In the genomic region with DNA sequence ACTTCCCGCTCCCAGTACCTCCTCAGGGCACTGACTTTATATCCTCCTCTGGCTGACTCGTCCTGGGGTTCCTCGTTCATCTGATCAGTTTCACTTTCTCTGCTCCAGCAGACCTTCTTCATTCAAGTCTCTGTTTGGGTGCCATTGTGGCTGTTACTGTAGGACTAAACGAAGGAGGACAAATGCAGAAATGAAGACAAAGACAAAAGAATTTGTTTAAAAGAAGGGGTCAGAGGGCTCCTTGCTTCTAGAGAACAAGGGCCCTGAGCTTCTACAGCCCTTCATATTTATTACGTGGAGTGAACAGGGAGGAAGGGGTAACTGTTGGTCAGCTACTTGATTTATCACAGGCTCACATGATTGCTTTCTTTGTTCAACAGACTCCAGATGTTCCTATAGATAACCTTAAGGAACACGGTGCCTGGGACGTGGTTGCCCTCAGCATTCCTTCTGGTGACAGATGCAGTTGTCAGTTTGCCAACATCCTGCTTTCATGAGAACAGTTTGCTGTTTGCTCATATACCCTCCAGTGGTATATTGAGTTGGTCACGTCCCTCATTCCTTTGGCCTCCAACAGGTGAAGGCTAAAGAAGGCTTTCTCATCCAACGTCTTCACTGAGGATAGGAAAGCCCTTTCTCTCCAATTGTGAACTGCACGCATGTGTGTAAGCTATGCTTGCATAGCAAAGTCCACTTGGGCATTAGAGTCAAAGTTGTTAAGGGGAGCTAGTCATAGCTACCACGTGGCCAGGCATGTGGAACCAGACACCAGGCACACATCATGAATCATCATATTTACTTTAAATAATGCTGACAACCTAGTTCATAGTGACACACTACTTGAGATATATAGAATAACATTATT, we compare ENCODE assay signal across 9 cellular contexts.
DNase-seq lines count a peak whose midpoint lies in the region; ATAC-seq and TF ChIP-seq lines count a peak whose summit lies in the region.
"Had no signal": no experiment of that assay in that cellular context is flagged by ENCODE, and none has a peak within 500 bp of the region (broad histone marks: within the 10 kb centered on the region; RNA-seq: fewer than 3 reads in every experiment).

No MANE protein-coding gene starts in this region.

- no peaks in the 10 kb centered on the region for H3K79me2 ChIP-seq in SK-N-SH (ENCODE audit: insufficient read depth)

- H3K4me3 Mint-ChIP-seq in activated naive CD4-positive, alpha-beta T cell treated with anti-CD3 and anti-CD28 coated beads, Interleukin-2, amount 50 U/mL, for 24 hours = peak overlapping the region; percentile 40
- H3K4me3 Mint-ChIP-seq in naive thymus-derived CD8-positive, alpha-beta T cell = peak overlapping the region in 5 of 10 donors; percentile 2 to 46 (median 30)

- H3K9me3 ChIP-seq in SK-N-SH (no peaks in the 10 kb centered on the region), transverse colon (no peaks in the 10 kb centered on the region)

- no peaks in the 10 kb centered on the region for H3K27me3 Mint-ChIP-seq in activated naive CD4-positive, alpha-beta T cell treated with anti-CD3 and anti-CD28 coated beads, Interleukin-2, amount 50 U/mL, for 24 hours
- H3K27me3 Mint-ChIP-seq in naive thymus-derived CD8-positive, alpha-beta T cell = no peaks in the 10 kb centered on the region

- TF ChIP-seq RAD21 in SK-N-SH (IDR thresholded peaks at IDR 0.05; ENCODE audit: low read length) = no peak

- POLR2A ChIA-PET in SK-N-SH (lab: Yijun Ruan, JAX) = no interaction called here
- POLR2A ChIA-PET in naive thymus-derived CD8-positive, alpha-beta T cell (lab: Charles Lee) = no interaction called here

- peak overlapping the region; percentile 42 for H3K4me2 ChIP-seq in SK-N-SH

- no peaks in the 10 kb centered on the region for H3K36me3 Mint-ChIP-seq in activated naive CD4-positive, alpha-beta T cell treated with anti-CD3 and anti-CD28 coated beads, Interleukin-2, amount 50 U/mL, for 24 hours
- H3K36me3 Mint-ChIP-seq in naive thymus-derived CD8-positive, alpha-beta T cell = no peaks in the 10 kb centered on the region

- no peak for TF ChIP-seq CTCF in SK-N-SH (IDR thresholded peaks at IDR 0.05)
- no peak for TF ChIP-seq CTCF in fibroblast of pulmonary artery (IDR thresholded peaks at IDR 0.05; ENCODE audit: low read length, missing control alignments)
- TF ChIP-seq CTCF in transverse colon (IDR thresholded peaks at IDR 0.05) = peak in 1 of 5 experiments; percentile 20

- no peaks in the 10 kb centered on the region for H3K27me3 ChIP-seq in SK-N-SH (ENCODE audit: insufficient read depth)
- no peaks in the 10 kb centered on the region for H3K27me3 ChIP-seq in transverse colon

- H3K27ac Mint-ChIP-seq in activated naive CD4-positive, alpha-beta T cell treated with anti-CD3 and anti-CD28 coated beads, Interleukin-2, amount 50 U/mL, for 24 hours = no peak overlapping the region
- H3K27ac Mint-ChIP-seq in naive thymus-derived CD8-positive, alpha-beta T cell = peak overlapping the region in 1 of 10 donors; percentile 19

- CTCF ChIA-PET in SK-N-SH (lab: Yijun Ruan, JAX) = interaction anchor here (0.6 kb wide), 1 partner anchor 26 kb away, joined by 3 read pairs; no protein-coding TSS in a partner anchor

- TF ChIP-seq EP300 in SK-N-SH (IDR thresholded peaks at IDR 0.05; ENCODE audit: borderline replicate concordance in 1 of 2, low read depth in 1 of 2, low read length in 1 of 2) (no peak), transverse colon (IDR thresholded peaks at IDR 0.05; ENCODE audit: low read depth) (no peak)

- H3K4me3 ChIP-seq in SK-N-SH (ENCODE audit: low read depth in 2 of 2, low read length in 1 of 2) (0 out of 4 replicates have a peak overlapping the region, but pooled peaks of 1 of the 2 experiments have one; percentile 5), fibroblast of pulmonary artery (replicated peaks; ENCODE audit: low read depth, low read length) (no peak overlapping the region), transverse colon (peak overlapping the region in 1 of 4 donors; percentile 1)

- peaks cover 18% of the 10 kb centered on the region for H3K4me1 Mint-ChIP-seq in activated naive CD4-positive, alpha-beta T cell treated with anti-CD3 and anti-CD28 coated beads, Interleukin-2, amount 50 U/mL, for 24 hours
- peaks cover 0 to 6% (median 3%) of the 10 kb centered on the region in 4 donors for H3K4me1 Mint-ChIP-seq in naive thymus-derived CD8-positive, alpha-beta T cell

- H3K36me3 ChIP-seq in SK-N-SH (replicated peaks in 1 of 2; ENCODE audit: control insufficient read depth in 1 of 2, insufficient read depth in 2 of 2, low read length in 1 of 2) = no peaks in the 10 kb centered on the region
- no peaks in the 10 kb centered on the region for H3K36me3 ChIP-seq in transverse colon

- peak overlapping the region in 1 of 2 experiments; percentile 75; a peak in 2 of 4 replicates for H3K27ac ChIP-seq in SK-N-SH (ENCODE audit: low read depth in 2 of 2, low read length in 1 of 2)
- peak overlapping the region in 1 of 4 donors; percentile 1 for H3K27ac ChIP-seq in transverse colon

- WGBS in SK-N-SH (ENCODE audit: low lambda C conversion rate) = 59% methylated on average over 11 of the region's 11 CpGs
- 43 to 49% methylated on average over 11 of the region's 11 CpGs for WGBS in transverse colon (ENCODE audit: low coverage in 1 of 2), 2 donors

- no peak for DNase-seq in activated naive CD4-positive, alpha-beta T cell (lab: John Stamatoyannopoulos, UW)
- DNase-seq in SK-N-SH (no peak), fibroblast of pulmonary artery (ENCODE audit: low read depth) (peak; percentile 79), transverse colon (peak; percentile 27), ecto neural progenitor cell (ENCODE audit: low spot score) (no peak)
- DNase-seq in naive thymus-derived CD8-positive, alpha-beta T cell = no peak
- DNase-seq: DMS79 had no signal

- in situ Hi-C loops in transverse colon (cut with MboI; ENCODE audit: low pct_ligation_motif_present in 1 of 4, low pct_unique_long_range_greater_than_20kb in 1 of 4, low sequenced_read_pairs in 3 of 4) = loop anchor here in 1 of 4 donors (25.0 kb wide), 1 partner anchor 866 kb away; no protein-coding TSS in a partner anchor

- ATAC-seq in GM19324 (IDR thresholded peaks at IDR 0.05; ENCODE audit: low FRiP score, unreplicated experiment) = no peak
- no peak for ATAC-seq in naive thymus-derived CD8-positive, alpha-beta T cell

- no peak overlapping the region; the same call in 1 of the 2 replicates for H3K9ac ChIP-seq in SK-N-SH

- H2AFZ ChIP-seq in SK-N-SH (ENCODE audit: low read depth) = no peak overlapping the region

- TF ChIP-seq POLR2A in transverse colon (IDR thresholded peaks at IDR 0.05) = no peak

- H3K9me3 Mint-ChIP-seq in activated naive CD4-positive, alpha-beta T cell treated with anti-CD3 and anti-CD28 coated beads, Interleukin-2, amount 50 U/mL, for 24 hours = no peaks in the 10 kb centered on the region
- H3K9me3 Mint-ChIP-seq in naive thymus-derived CD8-positive, alpha-beta T cell = no peaks in the 10 kb centered on the region

- peaks cover 20% of the 10 kb centered on the region for H3F3A ChIP-seq in SK-N-SH (replicated peaks; ENCODE audit: insufficient read depth)

- H4K20me1 ChIP-seq in SK-N-SH (ENCODE audit: insufficient read depth) = no peaks in the 10 kb centered on the region

- H3K9me2 ChIP-seq in SK-N-SH = no peaks in the 10 kb centered on the region

- intact Hi-C loops in transverse colon (cut with DNase I; ENCODE audit: low total_unique reads) = no loop called here

- H3K4me1 ChIP-seq in SK-N-SH (ENCODE audit: control insufficient read depth in 1 of 2, insufficient read depth in 2 of 2, low read depth in 1 of 2, low read length in 1 of 2) (peaks cover 5 to 10% of the 10 kb centered on the region in 2 experiments; a peak in 3 of 4 replicates), transverse colon (peaks cover 0 to 3% (median 1%) of the 10 kb centered on the region in 4 donors)

TF ChIP-seq in SK-N-SH, 30 proteins besides CTCF, POLR2A, EP300 and RAD21 (continues in another document):
- no peak; the same call in 1 of the 2 replicates for TF ChIP-seq NFIC (IDR thresholded peaks at IDR 0.05; ENCODE audit: borderline replicate concordance)
- TF ChIP-seq TCF12 (IDR thresholded peaks at IDR 0.05) = peak; percentile 43
- no peak for TF ChIP-seq FOXJ3 (CRISPR knock-in tag; IDR thresholded peaks at IDR 0.05)
- TF ChIP-seq SMC3 (IDR thresholded peaks at IDR 0.05; ENCODE audit: low read depth, low read length) = no peak
- TF ChIP-seq ELF1 (IDR thresholded peaks at IDR 0.05) = no peak
- no peak for TF ChIP-seq MXI1 (IDR thresholded peaks at IDR 0.05; ENCODE audit: low read depth, low read length)
- TF ChIP-seq RXRA (IDR thresholded peaks at IDR 0.05; ENCODE audit: borderline replicate concordance, low read depth) = no peak
- TF ChIP-seq EZH2phosphoT487 (IDR thresholded peaks at IDR 0.05; ENCODE audit: borderline replicate concordance, low read depth) = no peak
- TF ChIP-seq YY1 (IDR thresholded peaks at IDR 0.05; ENCODE audit: low read depth) = no peak
- TF ChIP-seq JUND (IDR thresholded peaks at IDR 0.05) = peak; percentile 55; the same call in 1 of the 2 replicates
- TF ChIP-seq, protein P1, sequence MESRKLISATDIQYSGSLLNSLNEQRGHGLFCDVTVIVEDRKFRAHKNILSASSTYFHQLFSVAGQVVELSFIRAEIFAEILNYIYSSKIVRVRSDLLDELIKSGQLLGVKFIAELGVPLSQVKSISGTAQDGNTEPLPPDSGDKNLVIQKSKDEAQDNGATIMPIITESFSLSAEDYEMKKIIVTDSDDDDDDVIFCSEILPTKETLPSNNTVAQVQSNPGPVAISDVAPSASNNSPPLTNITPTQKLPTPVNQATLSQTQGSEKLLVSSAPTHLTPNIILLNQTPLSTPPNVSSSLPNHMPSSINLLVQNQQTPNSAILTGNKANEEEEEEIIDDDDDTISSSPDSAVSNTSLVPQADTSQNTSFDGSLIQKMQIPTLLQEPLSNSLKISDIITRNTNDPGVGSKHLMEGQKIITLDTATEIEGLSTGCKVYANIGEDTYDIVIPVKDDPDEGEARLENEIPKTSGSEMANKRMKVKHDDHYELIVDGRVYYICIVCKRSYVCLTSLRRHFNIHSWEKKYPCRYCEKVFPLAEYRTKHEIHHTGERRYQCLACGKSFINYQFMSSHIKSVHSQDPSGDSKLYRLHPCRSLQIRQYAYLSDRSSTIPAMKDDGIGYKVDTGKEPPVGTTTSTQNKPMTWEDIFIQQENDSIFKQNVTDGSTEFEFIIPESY (IDR thresholded peaks at IDR 0.05; ENCODE audit: borderline replicate concordance, low read depth) = no peak
- no peak for TF ChIP-seq RCOR1 (IDR thresholded peaks at IDR 0.05; ENCODE audit: low read length)
- no peak for TF ChIP-seq TAF1 (IDR thresholded peaks at IDR 0.05; ENCODE audit: borderline replicate concordance, low read depth, low read length)
- no peak for TF ChIP-seq MEF2A (IDR thresholded peaks at IDR 0.05; ENCODE audit: borderline replicate concordance, low read depth)

Comparison
In these comparisons a context has a peak if more than half of its experiments do, and no peak if none do; other contexts are left out.
1. DNase-seq: peak in fibroblast of pulmonary artery (single experiment) and transverse colon (single experiment); none in activated naive CD4-positive, alpha-beta T cell (0 of 4), SK-N-SH (single experiment), ecto neural progenitor cell (single experiment) and naive thymus-derived CD8-positive, alpha-beta T cell (0 of 10).